2 cellular contexts compared by ENCODE assay signal in genomic region chr7:128954150-128954549, GRCh38.
TF ChIP-seq lines count a peak whose summit lies in the region.

No MANE protein-coding gene starts in this region.

TF ChIP-seq in GM12891, 5 proteins besides CTCF, POLR2A, EP300 and RAD21:
- TF ChIP-seq POU2F2 (IDR thresholded peaks at IDR 0.05; ENCODE audit: low read depth, low read length), result no peak
- TF ChIP-seq SPI1 (IDR thresholded peaks at IDR 0.05; ENCODE audit: low read depth, low read length), result no peak
- no peak for TF ChIP-seq PAX5 (IDR thresholded peaks at IDR 0.05; ENCODE audit: insufficient read depth, low read length, severe bottlenecking)
- TF ChIP-seq TAF1 (IDR thresholded peaks at IDR 0.05; ENCODE audit: low read depth, low read length), result no peak
- no peak for TF ChIP-seq POLR2AphosphoS5 (IDR thresholded peaks at IDR 0.05; ENCODE audit: low read depth, low read length)

TF ChIP-seq in GM12878, 131 proteins besides CTCF, POLR2A, EP300 and RAD21:
- TF ChIP-seq CBFB (IDR thresholded peaks at IDR 0.05; ENCODE audit: low read depth) (no peak), ATF3 (IDR thresholded peaks at IDR 0.05; ENCODE audit: borderline replicate concordance, extremely low read depth, low read depth, low read length) (no peak), ZSCAN29 (IDR thresholded peaks at IDR 0.05) (no peak), SUZ12 (IDR thresholded peaks at IDR 0.05; ENCODE audit: unreplicated experiment) (no peak), MEF2B (IDR thresholded peaks at IDR 0.05; ENCODE audit: partially characterized antibody, poor library complexity, severe bottlenecking) (no peak), RB1 (IDR thresholded peaks at IDR 0.05; ENCODE audit: borderline replicate concordance) (no peak), TAF1 (IDR thresholded peaks at IDR 0.05; ENCODE audit: borderline replicate concordance, low read depth, low read length) (no peak), GABPA (IDR thresholded peaks at IDR 0.05; ENCODE audit: low read depth) (no peak), ZBED1 (IDR thresholded peaks at IDR 0.05; ENCODE audit: borderline replicate concordance) (no peak), DPF2 (IDR thresholded peaks at IDR 0.05) (no peak), ZBTB11 (CRISPR knock-in tag; IDR thresholded peaks at IDR 0.05) (no peak), REST (IDR thresholded peaks at IDR 0.05; ENCODE audit: low read depth, low read length) (no peak), CHD2 (IDR thresholded peaks at IDR 0.05; ENCODE audit: borderline replicate concordance, low read depth, low read length) (no peak), HCFC1 (IDR thresholded peaks at IDR 0.05; ENCODE audit: low read length) (no peak), SIN3A (IDR thresholded peaks at IDR 0.05; ENCODE audit: low read depth, low read length) (no peak), E2F8 (IDR thresholded peaks at IDR 0.05; ENCODE audit: low read depth, partially characterized antibody) (no peak)
